Comparison of ENCODE assay signal across 9 cellular contexts in the genomic region with DNA sequence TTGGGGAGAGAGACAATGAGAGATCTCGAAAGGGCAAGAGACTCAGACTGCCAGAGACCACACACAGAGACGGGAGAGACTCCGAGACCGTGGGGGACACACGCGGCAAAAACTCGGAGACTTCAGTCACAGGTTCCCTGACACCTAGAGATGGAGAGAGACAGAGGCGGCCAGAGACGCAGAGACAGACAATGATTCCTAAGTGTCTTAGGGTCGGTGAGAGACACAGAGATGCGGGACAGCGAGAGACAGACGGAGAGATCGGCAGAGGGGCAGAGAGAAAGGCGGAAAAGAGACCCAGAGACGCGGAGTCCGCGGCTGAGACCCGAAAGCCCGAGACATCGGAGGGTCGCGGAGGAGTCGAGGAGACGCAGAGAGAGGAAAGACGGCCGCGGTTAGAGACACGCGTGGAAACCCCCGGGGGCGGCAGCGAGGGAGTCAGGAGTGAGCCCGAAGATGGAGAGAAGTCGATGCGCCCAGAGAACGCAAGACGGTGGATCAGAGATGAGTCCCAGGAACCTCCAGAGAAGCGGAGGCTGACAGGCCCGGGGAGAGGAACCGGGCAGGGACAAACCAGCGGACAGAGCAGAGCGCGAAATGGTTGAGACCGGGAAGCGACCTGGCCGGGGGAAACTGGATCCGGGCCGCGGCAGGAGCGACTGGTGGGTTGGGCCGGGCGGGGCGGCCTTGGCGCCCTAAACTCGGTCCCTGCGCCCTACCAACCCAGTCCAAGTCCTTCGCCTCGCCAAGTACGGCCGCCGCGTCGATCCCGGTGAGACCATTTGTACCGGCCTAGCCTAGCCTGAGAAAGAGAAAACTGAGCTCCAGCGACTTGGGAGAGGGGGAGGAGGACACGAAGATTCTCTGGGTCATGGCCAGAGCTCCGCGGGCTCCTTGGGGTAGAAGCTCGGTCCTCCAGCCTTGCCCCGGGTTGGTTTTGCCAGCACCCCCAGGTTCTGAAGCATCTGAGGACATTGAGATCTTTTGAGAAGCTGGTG. TPM values are rescaled to one million over a fixed set of nuclear protein-coding genes. Genes with fewer than 3 reads are reported as not detected.
DNase-seq lines count a peak whose midpoint lies in the region; ATAC-seq and TF ChIP-seq lines count a peak whose summit lies in the region.
"Had no signal": no experiment of that assay in that cellular context is flagged by ENCODE, and none has a peak within 500 bp of the region (broad histone marks: within the 10 kb centered on the region; RNA-seq: fewer than 3 reads in every experiment).

No MANE protein-coding gene starts in this region.

- peak overlapping the region; percentile 42; the same call in 1 of the 2 replicates for H3K9ac ChIP-seq in ES-I3 (ENCODE audit: low read depth, low read length)
- peak overlapping the region; percentile 44 for H3K9ac ChIP-seq in NT2/D1 (ENCODE audit: insufficient read length, low read depth)
- no peak overlapping the region for H3K9ac ChIP-seq in endodermal cell (ENCODE audit: extremely low read depth, low read length, poor library complexity, severe bottlenecking)
- no peak overlapping the region for H3K9ac ChIP-seq in trophoblast cell (ENCODE audit: low read length)

- no peak overlapping the region for H2AK5ac ChIP-seq in trophoblast cell (ENCODE audit: low read length)

- no peak overlapping the region for H2BK12ac ChIP-seq in trophoblast cell (ENCODE audit: low read length)

- no peak overlapping the region for H4K8ac ChIP-seq in trophoblast cell (ENCODE audit: low read depth, low read length)

- H3K4me1 Mint-ChIP-seq in endodermal cell: peaks cover 15% of the 10 kb centered on the region

- no peak for TF ChIP-seq CTCF in endodermal cell (conservative IDR thresholded peaks at IDR 0.05)

- H3K4me1 ChIP-seq in ES-I3 (ENCODE audit: insufficient read depth, low read length) (peaks cover 19% of the 10 kb centered on the region), NT2/D1 (ENCODE audit: insufficient read depth, insufficient read length) (peaks cover 34% of the 10 kb centered on the region), endodermal cell (ENCODE audit: control insufficient read depth, insufficient read depth, low read length) (no peaks in the 10 kb centered on the region), trophoblast cell (ENCODE audit: control insufficient read depth in 1 of 2, insufficient read depth in 2 of 2, low read length in 2 of 2) (peaks cover 2 to 4% of the 10 kb centered on the region in 2 experiments)

- H3K4ac ChIP-seq in trophoblast cell (ENCODE audit: low read depth, low read length): no peak overlapping the region

- no peak overlapping the region for H2BK5ac ChIP-seq in trophoblast cell (ENCODE audit: low read depth, low read length, poor library complexity)

- H3K23ac ChIP-seq in trophoblast cell (ENCODE audit: low read length): no peak overlapping the region

- 2 to 5% methylated on average over 59 to 73 of the region's 73 CpGs for WGBS in endodermal cell (ENCODE audit: insufficient coverage in 1 of 2, insufficient read length in 1 of 2), 2 experiments
- no CpG with 5 or more reads among the region's 73 CpGs for WGBS in trophoblast cell (ENCODE audit: extremely low coverage, insufficient coverage, insufficient read length)

- peak overlapping the region; percentile 24 for H3K4me3 Mint-ChIP-seq in endodermal cell

- H4K91ac ChIP-seq in trophoblast cell (ENCODE audit: low read depth, low read length): no peak overlapping the region

- H3K36me3 ChIP-seq in ES-I3 (ENCODE audit: insufficient read depth, low read length) (no peaks in the 10 kb centered on the region), NT2/D1 (ENCODE audit: insufficient read depth, insufficient read length, low read length) (no peaks in the 10 kb centered on the region), endodermal cell (ENCODE audit: control insufficient read depth, insufficient read depth, low read length) (no peaks in the 10 kb centered on the region), trophoblast cell (ENCODE audit: control insufficient read depth in 1 of 2, insufficient read depth in 2 of 2, low read length in 2 of 2) (no peaks in the 10 kb centered on the region)

- H3K9me3 ChIP-seq in ES-I3 (ENCODE audit: control insufficient read depth, insufficient read depth, low read length): no peaks in the 10 kb centered on the region
- no peaks in the 10 kb centered on the region for H3K9me3 ChIP-seq in NT2/D1 (ENCODE audit: insufficient read depth, low read length)
- no peaks in the 10 kb centered on the region for H3K9me3 ChIP-seq in endodermal cell (ENCODE audit: control insufficient read depth, low read length)
- H3K9me3 ChIP-seq in trophoblast cell (ENCODE audit: insufficient read depth, low read depth, low read length): peaks cover 10% of the 10 kb centered on the region

- H3K18ac ChIP-seq in trophoblast cell (ENCODE audit: low read length): no peak overlapping the region

- H3K9me3 Mint-ChIP-seq in endodermal cell: no peaks in the 10 kb centered on the region

- H4K12ac ChIP-seq in trophoblast cell (ENCODE audit: low read depth, low read length): no peak overlapping the region

- no peak overlapping the region for H3K14ac ChIP-seq in trophoblast cell (ENCODE audit: low read length)

- peak overlapping the region; percentile 31 for H3K4me2 ChIP-seq in trophoblast cell (ENCODE audit: low read length)

- no peak overlapping the region for H2BK120ac ChIP-seq in trophoblast cell (ENCODE audit: insufficient read depth, low read length, poor library complexity)

- no peak for ATAC-seq in GM18502 (IDR thresholded peaks at IDR 0.05; ENCODE audit: poor library complexity, unreplicated experiment)
- ATAC-seq in HG02884 (IDR thresholded peaks at IDR 0.05; ENCODE audit: unreplicated experiment): no peak

- H3K79me1 ChIP-seq in trophoblast cell (ENCODE audit: low read length): no peaks in the 10 kb centered on the region

- H3K27me3 Mint-ChIP-seq in endodermal cell (ENCODE audit: insufficient read depth): peaks cover 98% of the 10 kb centered on the region

- H3K4me3 ChIP-seq in NT2/D1 (ENCODE audit: insufficient read length, low read depth): peak overlapping the region; percentile 57
- peak overlapping the region; percentile 35 for H3K4me3 ChIP-seq in endodermal cell (ENCODE audit: low read length)
- no peak overlapping the region for H3K4me3 ChIP-seq in trophoblast cell (ENCODE audit: low read depth, low read length)

- H3K27ac ChIP-seq in endodermal cell (ENCODE audit: low read depth, low read length) (no peak overlapping the region), trophoblast cell (ENCODE audit: low read depth, low read length) (no peak overlapping the region)

- H3K36me3 Mint-ChIP-seq in endodermal cell (ENCODE audit: low read depth): no peaks in the 10 kb centered on the region

- H3K27ac Mint-ChIP-seq in endodermal cell: no peak overlapping the region

- no peak overlapping the region for H2AFZ ChIP-seq in trophoblast cell (ENCODE audit: insufficient read depth, low read length, poor library complexity)

- H3K79me2 ChIP-seq in trophoblast cell (ENCODE audit: control insufficient read depth, insufficient read depth, low read length, poor library complexity): no peaks in the 10 kb centered on the region

- no peak for DNase-seq in NT2/D1 (ENCODE audit: low read depth, low spot score)
- peak; percentile 84 for DNase-seq in endodermal cell
- no peak for DNase-seq in trophoblast cell
- no peak for DNase-seq in NCI-H69 (lab: John Stamatoyannopoulos, UW)
- DNase-seq: NCI-H187 had no signal

- H3K27me3 ChIP-seq in NT2/D1 (ENCODE audit: insufficient read depth, insufficient read length) (peaks cover 99% of the 10 kb centered on the region), endodermal cell (ENCODE audit: control insufficient read depth, insufficient read depth, low read length, poor library complexity, severe bottlenecking) (peaks cover 100% of the 10 kb centered on the region), trophoblast cell (ENCODE audit: insufficient read depth, low read length) (peaks cover 70% of the 10 kb centered on the region)

RNA-seq across cellular contexts. Expression of a gene that starts 7.6 kb away (rescaled TPM):
- total RNA-seq in endodermal cell: under 1 TPM in 1 of 2 donors, not detected in 1; 0.18 TPM
- 8.2 TPM for polyA plus RNA-seq in endodermal cell (2013, experiment 1 of 2)
- polyA plus RNA-seq in endodermal cell (2013, experiment 2 of 2): 7.5 TPM
- 0.12 and 0.19 TPM in 2 replicates for polyA plus RNA-seq in trophoblast cell (2013)
- polyA plus RNA-seq: esophagus had no signal

RNA-seq across cellular contexts. Expression of a gene that starts 41.9 kb away (rescaled TPM):
- total RNA-seq in endodermal cell: 1 to 10 TPM; 2.4 to 5.7 TPM
- polyA plus RNA-seq in endodermal cell (2013, experiment 1 of 2): 3.9 TPM
- polyA plus RNA-seq in endodermal cell (2013, experiment 2 of 2): 6.6 TPM
- 1.4 and 1.8 TPM in 2 replicates for polyA plus RNA-seq in trophoblast cell (2013)

Comparison
In these comparisons a context has a peak if more than half of its experiments do, and no peak if none do; other contexts are left out.
1. H3K9ac ChIP-seq: peak in ES-I3 (single experiment) and NT2/D1 (single experiment); none in endodermal cell (single experiment) and trophoblast cell (single experiment).